16 cellular contexts compared by ENCODE assay signal in the genomic region with DNA sequence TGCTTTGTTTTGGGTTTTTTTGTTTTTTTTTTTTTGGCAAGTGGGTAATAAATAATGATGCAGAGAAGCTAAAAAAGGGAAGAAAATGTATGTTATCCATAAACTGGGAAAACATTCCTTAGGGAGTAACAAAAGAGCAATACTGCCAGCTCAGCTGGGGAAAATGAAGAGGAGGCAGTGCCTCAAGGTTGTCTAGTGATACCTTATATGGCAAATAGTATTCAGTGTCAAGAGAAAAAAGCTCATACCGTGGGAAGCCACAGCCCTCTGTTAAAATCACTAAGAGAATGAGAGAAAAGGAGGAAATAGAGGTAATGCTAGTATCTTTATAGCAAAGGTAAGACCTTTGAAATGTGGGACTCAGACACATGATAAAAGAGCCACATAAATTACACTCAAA. TPM values are rescaled to one million over a fixed set of nuclear protein-coding genes. Genes with fewer than 3 reads are reported as not detected.
DNase-seq lines count a peak whose midpoint lies in the region; ATAC-seq, FAIRE-seq and TF ChIP-seq lines count a peak whose summit lies in the region.
"Had no signal": no experiment of that assay in that cellular context is flagged by ENCODE, and none has a peak within 500 bp of the region (broad histone marks: within the 10 kb centered on the region; RNA-seq: fewer than 3 reads in every experiment).

No MANE protein-coding gene starts in this region.

- no peaks in the 10 kb centered on the region for H3K79me2 ChIP-seq in hepatocyte

- H3K4me1 Mint-ChIP-seq in effector memory CD8-positive, alpha-beta T cell (ENCODE audit: low read depth in 2 of 2) = peaks cover 23 to 30% of the 10 kb centered on the region in 2 donors
- H3K4me1 Mint-ChIP-seq in natural killer cell = peaks cover 51 to 58% of the 10 kb centered on the region in 2 donors

- DNase-seq in GM18507 (ENCODE audit: extremely low spot score, insufficient read length, low read depth) (no peak), HS-5 (ENCODE audit: low read depth) (peak; percentile 9), natural killer cell (no peak), hepatocyte (ENCODE audit: low spot score) (no peak)
- no peak for DNase-seq in effector memory CD8-positive, alpha-beta T cell
- DNase-seq in stimulated activated CD4-positive, alpha-beta T cell treated with anti-CD3 and anti-CD28 coated beads, Interleukin-15, amount 100 ng/mL, for 24 hours = no peak
- DNase-seq: AML-193, Caco-2, GOT3, Karpas-422, NCI-H187 treated with DMSO at 0.1 percent for 48 hours, NCI-H2171, NCI-H446 treated with DMSO at 0.1 percent for 48 hours, NCI-H748 treated with DMSO at 0.1 percent for 48 hours had no signal

- ATAC-seq in effector memory CD8-positive, alpha-beta T cell (replicated peaks) = peak; percentile 37
- peak in 1 of 3 donors; percentile 38 for ATAC-seq in natural killer cell
- no peak for ATAC-seq in GM21367 (IDR thresholded peaks at IDR 0.05; ENCODE audit: unreplicated experiment)
- ATAC-seq: Right ventricle myocardium inferior had no signal

- TF ChIP-seq CTCF in natural killer cell (IDR thresholded peaks at IDR 0.05) (no peak), hepatocyte (IDR thresholded peaks at IDR 0.05; ENCODE audit: poor library complexity) (no peak)

- no peaks in the 10 kb centered on the region for H3K36me3 Mint-ChIP-seq in effector memory CD8-positive, alpha-beta T cell (ENCODE audit: insufficient read depth)
- no peaks in the 10 kb centered on the region for H3K36me3 Mint-ChIP-seq in natural killer cell

- H3K27me3 ChIP-seq in hepatocyte = no peaks in the 10 kb centered on the region

- H3K27me3 Mint-ChIP-seq in effector memory CD8-positive, alpha-beta T cell = no peaks in the 10 kb centered on the region
- no peaks in the 10 kb centered on the region for H3K27me3 Mint-ChIP-seq in natural killer cell (ENCODE audit: low read depth in 2 of 2)

- WGBS in hepatocyte (ENCODE audit: low lambda C conversion rate, missing lambda C conversion rate) = 61% methylated on average over 1 of the region's 1 CpG

- no peaks in the 10 kb centered on the region for H3K9me2 ChIP-seq in hepatocyte (replicated peaks; ENCODE audit: insufficient read depth)

- H2AFZ ChIP-seq in hepatocyte = no peak overlapping the region

- H3K27ac Mint-ChIP-seq in effector memory CD8-positive, alpha-beta T cell = peak overlapping the region in 1 of 2 donors; percentile 14
- H3K27ac Mint-ChIP-seq in natural killer cell = peak overlapping the region; percentile 30 to 64

- no peak overlapping the region for H3K4me3 Mint-ChIP-seq in effector memory CD8-positive, alpha-beta T cell
- peak overlapping the region; percentile 59 for H3K4me3 Mint-ChIP-seq in natural killer cell

- H3K27ac ChIP-seq in hepatocyte = no peak overlapping the region

- intact Hi-C loops in natural killer cell (cut with micrococcal nuclease) = no loop called here

- H3K9me3 ChIP-seq in hepatocyte (ENCODE audit: low read depth) = no peaks in the 10 kb centered on the region
- H3K9me3 ChIP-seq: Caco-2 had no signal

- no peaks in the 10 kb centered on the region for H3K36me3 ChIP-seq in hepatocyte (replicated peaks; ENCODE audit: insufficient read depth, low read depth)

- FAIRE-seq in GM18507 (lab: Jason Lieb, UNC) = peak; percentile 26

- no peak overlapping the region for H3K4me3 ChIP-seq in hepatocyte

- peaks cover 4% of the 10 kb centered on the region for H3K4me1 ChIP-seq in hepatocyte (ENCODE audit: insufficient read depth)
- H3K4me1 ChIP-seq: Caco-2 had no signal

- no peak overlapping the region for H3K4me2 ChIP-seq in hepatocyte

- H3K9me3 Mint-ChIP-seq in effector memory CD8-positive, alpha-beta T cell = no peaks in the 10 kb centered on the region
- no peaks in the 10 kb centered on the region for H3K9me3 Mint-ChIP-seq in natural killer cell

- no peaks in the 10 kb centered on the region for H4K20me1 ChIP-seq in hepatocyte (ENCODE audit: insufficient read depth, poor library complexity, severe bottlenecking)

RNA-seq across cellular contexts. Expression of gene SMLR1, which starts 47.1 kb away (rescaled TPM):
- total RNA-seq in natural killer cell (not detected), hepatocyte (23.7 and 28.9 TPM in 2 replicates)
- polyA plus RNA-seq in hepatocyte = 13.7 and 31.0 TPM in 2 replicates
- total RNA-seq: Right ventricle myocardium inferior had no signal

Comparison
In these comparisons a context has a peak if more than half of its experiments do, and no peak if none do; other contexts are left out.
1. RNA of gene SMLR1, which starts 47.1 kb away (total RNA-seq): 23.7 to 28.9 TPM in hepatocyte; not detected in natural killer cell; every median in the first group is over 10 times any median in the second.